In genomic region chr14:66508846-66509621, GRCh38 we compare ENCODE assay signal across 8 cellular contexts. TPM values are rescaled to one million over a fixed set of nuclear protein-coding genes. Genes with fewer than 3 reads are reported as not detected.
A peak's percentile ranks its signal among the peaks of the same experiment; 100 is the strongest.
DNase-seq lines count a peak whose midpoint lies in the region; ATAC-seq and TF ChIP-seq lines count a peak whose summit lies in the region.

No MANE protein-coding gene starts in this region.

- H3K4me1 ChIP-seq in SJSA1 (replicated peaks): peaks cover 16% of the 10 kb centered on the region
- peaks cover 20% of the 10 kb centered on the region for H3K4me1 ChIP-seq in cardiac muscle cell (ENCODE audit: low read depth)
- peaks cover 3% of the 10 kb centered on the region for H3K4me1 ChIP-seq in ovary (ENCODE audit: insufficient read depth)
- no peaks in the 10 kb centered on the region for H3K4me1 ChIP-seq in uterus

- H3K36me3 ChIP-seq in SJSA1 (no peaks in the 10 kb centered on the region), cardiac muscle cell (no peaks in the 10 kb centered on the region), ovary (no peaks in the 10 kb centered on the region), uterus (no peaks in the 10 kb centered on the region)

- 0 to 1% (median 0%) methylated on average over 57 of the region's 57 CpGs for WGBS in ovary, 3 donors

- H3K27ac ChIP-seq in SJSA1 (no peak overlapping the region), cardiac muscle cell (peak overlapping the region; percentile 80), ovary (peak overlapping the region; percentile 87 to 91), uterus (peak overlapping the region; percentile 91 to 93)

- H3K27me3 ChIP-seq in SJSA1 (replicated peaks) (peaks cover 26% of the 10 kb centered on the region), cardiac muscle cell (peaks cover 20% of the 10 kb centered on the region), ovary (no peaks in the 10 kb centered on the region), uterus (no peaks in the 10 kb centered on the region)

- no peak for TF ChIP-seq POLR2A in ovary (IDR thresholded peaks at IDR 0.05)
- no peak for TF ChIP-seq POLR2A in uterus (IDR thresholded peaks at IDR 0.05)

- H3K9me3 ChIP-seq in SJSA1 (replicated peaks) (no peaks in the 10 kb centered on the region), cardiac muscle cell (ENCODE audit: low read depth) (no peaks in the 10 kb centered on the region), ovary (no peaks in the 10 kb centered on the region), uterus (no peaks in the 10 kb centered on the region)

- peak; percentile 30 for ATAC-seq in HG03066 (IDR thresholded peaks at IDR 0.05; ENCODE audit: low read depth, unreplicated experiment)
- ATAC-seq in activated naive CD8-positive, alpha-beta T cell treated with anti-CD3 and anti-CD28 coated beads, Interleukin-2, amount 10 ng/mL, durations not matched to agents 7 days and 5 days (ENCODE audit: low read depth): peak; percentile 3

- intact Hi-C loops in ovary (cut with DNase I): no loop called here
- intact Hi-C loops in uterus (cut with DNase I; ENCODE audit: low total_unique reads): no loop called here

- peak overlapping the region; percentile 67 for H3K27ac Mint-ChIP-seq in activated naive CD8-positive, alpha-beta T cell treated with anti-CD3 and anti-CD28 coated beads, Interleukin-2, amount 10 ng/mL, durations not matched to agents 7 days and 5 days

- no peak for TF ChIP-seq EP300 in ovary (IDR thresholded peaks at IDR 0.05)

- H3K4me3 ChIP-seq in SJSA1 (peak overlapping the region; percentile 43), cardiac muscle cell (peak overlapping the region; percentile 83), ovary (peak overlapping the region; percentile 92), uterus (peak overlapping the region; percentile 82 to 90)

- peaks cover 2% of the 10 kb centered on the region for H3K36me3 Mint-ChIP-seq in activated naive CD8-positive, alpha-beta T cell treated with anti-CD3 and anti-CD28 coated beads, Interleukin-2, amount 10 ng/mL, durations not matched to agents 7 days and 5 days

- peak overlapping the region; percentile 91 for H3K4me3 Mint-ChIP-seq in activated naive CD8-positive, alpha-beta T cell treated with anti-CD3 and anti-CD28 coated beads, Interleukin-2, amount 10 ng/mL, durations not matched to agents 7 days and 5 days

- peak; percentile 28 to 34 for DNase-seq in NCI-H187 (lab: John Stamatoyannopoulos, UW)
- DNase-seq in NCI-H187 treated with DMSO at 0.1 percent for 48 hours (lab: John Stamatoyannopoulos, UW): no peak
- DNase-seq in SJSA1 (ENCODE audit: low read depth in 1 of 2, low spot score in 2 of 2): no peak
- DNase-seq in activated naive CD8-positive, alpha-beta T cell treated with anti-CD3 and anti-CD28 coated beads, Interleukin-2, amount 10 ng/mL, durations not matched to agents 7 days and 5 days: peak; percentile 64
- DNase-seq in cardiac muscle cell (ENCODE audit: low read depth in 1 of 2, low spot score in 1 of 2): peak; percentile 25 to 57
- peak; percentile 38 to 67 (median 63) for DNase-seq in ovary
- peak; percentile 34 to 39 for DNase-seq in uterus

- POLR2A ChIA-PET in activated naive CD8-positive, alpha-beta T cell treated with anti-CD3 and anti-CD28 coated beads, Interleukin-2, amount 10 ng/mL, durations not matched to agents 7 days and 5 days (lab: Charles Lee): interaction anchor here (0.7 kb wide), 1 partner anchor 1071 kb away, joined by 3 read pairs; no protein-coding TSS in a partner anchor

- peaks cover 14% of the 10 kb centered on the region for H3K27me3 Mint-ChIP-seq in activated naive CD8-positive, alpha-beta T cell treated with anti-CD3 and anti-CD28 coated beads, Interleukin-2, amount 10 ng/mL, durations not matched to agents 7 days and 5 days

- peaks cover 24% of the 10 kb centered on the region for H3K4me1 Mint-ChIP-seq in activated naive CD8-positive, alpha-beta T cell treated with anti-CD3 and anti-CD28 coated beads, Interleukin-2, amount 10 ng/mL, durations not matched to agents 7 days and 5 days

- TF ChIP-seq CTCF in cardiac muscle cell (IDR thresholded peaks at IDR 0.05; ENCODE audit: low read depth, low read length): no peak
- no peak for TF ChIP-seq CTCF in ovary (IDR thresholded peaks at IDR 0.05)
- TF ChIP-seq CTCF in uterus (IDR thresholded peaks at IDR 0.05): no peak

- no peaks in the 10 kb centered on the region for H3K9me3 Mint-ChIP-seq in activated naive CD8-positive, alpha-beta T cell treated with anti-CD3 and anti-CD28 coated beads, Interleukin-2, amount 10 ng/mL, durations not matched to agents 7 days and 5 days

RNA-seq across cellular contexts. Expression of gene GPHN, which starts 1.1 kb away (rescaled TPM):
- 0.13 and 2.2 TPM in 2 replicates for total RNA-seq in SJSA1 (2014; rRNA removed; shearing (Covaris generic))
- total RNA-seq in activated naive CD8-positive, alpha-beta T cell treated with anti-CD3 and anti-CD28 coated beads, Interleukin-2, amount 10 ng/mL, durations not matched to agents 7 days and 5 days: 10 to 100 TPM; 16.0 to 17.6 TPM
- total RNA-seq in cardiac muscle cell (15.1 TPM in 2 replicates), ovary (10 to 100 TPM in 6 of 7 donors, 1 to 10 TPM in 1; 8.3 to 44.9 (median 20.3) TPM), uterus (10 to 100 TPM; 14.9 to 42.9 (median 19.1) TPM)
- polyA plus RNA-seq in cardiac muscle cell (20.1 and 23.3 TPM in 2 replicates), ovary (10 to 100 TPM in 1 of 2 donors, 1 to 10 TPM in 1; 8.3 to 23.0 TPM)

RNA-seq across cellular contexts. Expression of gene CCDC196, which starts 22.9 kb away (rescaled TPM):
- total RNA-seq in SJSA1 (2014; rRNA removed; shearing (Covaris generic)): not detected in 2 replicates
- total RNA-seq in activated naive CD8-positive, alpha-beta T cell treated with anti-CD3 and anti-CD28 coated beads, Interleukin-2, amount 10 ng/mL, durations not matched to agents 7 days and 5 days: not detected
- total RNA-seq in cardiac muscle cell (not detected in 2 replicates), ovary (not detected), uterus (not detected)
- polyA plus RNA-seq in cardiac muscle cell (0.13 TPM in 1 of 2 replicates, not detected in the other), ovary (not detected)

Comparison
In these comparisons a context has a peak if more than half of its experiments do, and no peak if none do; other contexts are left out.
1. DNase-seq: peak in NCI-H187 (2 of 2), activated naive CD8-positive, alpha-beta T cell treated with anti-CD3 and anti-CD28 coated beads, Interleukin-2, amount 10 ng/mL, durations not matched to agents 7 days and 5 days (single experiment), cardiac muscle cell (2 of 2), ovary (5 of 5) and uterus (2 of 2); none in NCI-H187 treated with DMSO at 0.1 percent for 48 hours (single experiment) and SJSA1 (0 of 2).
2. Peak in every context shown above with its lines, with median percentiles within 50 percentile points of each other: H3K4me3 ChIP-seq.